Comparison of ENCODE assay signal across 8 cellular contexts in the genomic region with DNA sequence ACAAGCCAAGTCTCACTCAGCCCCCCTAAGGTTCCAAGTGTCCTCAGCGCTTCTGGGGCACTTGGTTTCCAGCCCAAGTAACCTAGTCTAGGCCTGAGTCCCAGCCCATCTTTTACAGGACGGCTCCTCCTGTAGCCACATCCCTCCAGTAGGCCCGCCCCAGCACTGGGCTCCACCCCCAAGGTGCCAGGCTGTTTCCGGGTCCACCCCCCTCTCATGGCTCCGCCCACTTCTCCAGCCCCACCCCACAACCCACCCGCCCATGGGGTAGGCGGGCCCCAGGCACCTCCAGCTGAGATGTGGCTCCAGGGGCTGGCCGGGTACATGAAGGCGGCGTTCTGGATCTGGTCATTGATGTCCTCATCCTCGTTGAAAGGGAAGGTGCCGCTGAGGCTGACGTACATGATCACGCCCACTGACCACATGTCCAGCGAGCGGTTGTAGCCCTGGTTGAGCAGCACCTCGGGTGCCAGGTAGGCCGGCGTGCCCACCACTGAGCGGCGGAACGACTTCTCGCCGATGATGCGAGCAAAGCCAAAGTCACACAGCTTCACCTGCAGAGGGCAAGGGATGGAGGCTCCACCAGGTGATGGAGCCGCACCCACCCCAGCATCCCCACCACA. TPM values are rescaled to one million over a fixed set of nuclear protein-coding genes. Genes with fewer than 3 reads are reported as not detected.
DNase-seq lines count a peak whose midpoint lies in the region; ATAC-seq, FAIRE-seq and TF ChIP-seq lines count a peak whose summit lies in the region.

No MANE protein-coding gene starts in this region.

- TF ChIP-seq POLR2A in NB4 (IDR thresholded peaks at IDR 0.05; ENCODE audit: extremely low read depth, insufficient read length) (no peak), H54 (IDR thresholded peaks at IDR 0.05; ENCODE audit: low read depth, low read length) (no peak)

- whole genome bisulfite sequencing in hepatocyte (ENCODE audit: low lambda C conversion rate, missing lambda C conversion rate), result 97% methylated on average over 24 of the region's 26 CpGs

- CTCF ChIA-PET in naive thymus-derived CD4-positive, alpha-beta T cell (lab: Charles Lee), result interaction anchor here (0.8 kb wide), 1 partner anchor 25 kb away, joined by 3 read pairs; no protein-coding TSS in a partner anchor

- no peaks in the 10 kb centered on the region for H3K27me3 ChIP-seq in naive thymus-derived CD4-positive, alpha-beta T cell (ENCODE audit: control insufficient read depth in 2 of 2, insufficient read depth in 2 of 2, low read length in 2 of 2)
- H3K27me3 ChIP-seq in hepatocyte, result no peaks in the 10 kb centered on the region

- no peaks in the 10 kb centered on the region for H3K9me2 ChIP-seq in hepatocyte (replicated peaks; ENCODE audit: insufficient read depth)

- peak overlapping the region; percentile 68 for H3K27ac Mint-ChIP-seq in activated T-helper 17 cell treated with anti-CD3 and anti-CD28 coated beads, Interleukin-2, amount 50 U/mL, for 72 hours
- peak overlapping the region in 5 of 9 donors; percentile 68 to 82 (median 76) for H3K27ac Mint-ChIP-seq in naive thymus-derived CD4-positive, alpha-beta T cell

- DNase-seq in CD1c-positive myeloid dendritic cell (ENCODE audit: extremely low spot score) (peak; percentile 20), NB4 (ENCODE audit: low read depth) (peak; percentile 77), H54 (ENCODE audit: insufficient read length, low spot score) (no peak), midbrain (lab: John Stamatoyannopoulos, UW) (no peak), hepatocyte (ENCODE audit: low spot score) (no peak)
- DNase-seq in naive thymus-derived CD4-positive, alpha-beta T cell, result peak; percentile 35 to 66 (median 59)

- H3K4me1 ChIP-seq in naive thymus-derived CD4-positive, alpha-beta T cell (ENCODE audit: control insufficient read depth in 2 of 2, insufficient read depth in 2 of 2, low read length in 2 of 2), result no peaks in the 10 kb centered on the region
- no peaks in the 10 kb centered on the region for H3K4me1 ChIP-seq in hepatocyte (ENCODE audit: insufficient read depth)

- H2AFZ ChIP-seq in hepatocyte, result no peak overlapping the region

- intact Hi-C loops in naive thymus-derived CD4-positive, alpha-beta T cell (cut with micrococcal nuclease), result no loop called here

- peak; percentile 89 for ATAC-seq in activated T-helper 17 cell treated with anti-CD3 and anti-CD28 coated beads, Interleukin-2, amount 50 U/mL, for 72 hours (replicated peaks)
- ATAC-seq in naive thymus-derived CD4-positive, alpha-beta T cell, result peak; percentile 96
- no peak for ATAC-seq in GM18867 (IDR thresholded peaks at IDR 0.05; ENCODE audit: unreplicated experiment)

- no peaks in the 10 kb centered on the region for H3K79me2 ChIP-seq in hepatocyte

- peaks cover 100% of the 10 kb centered on the region for H3K36me3 Mint-ChIP-seq in activated T-helper 17 cell treated with anti-CD3 and anti-CD28 coated beads, Interleukin-2, amount 50 U/mL, for 72 hours (ENCODE audit: low read depth)
- peaks cover 0 to 38% (median 11%) of the 10 kb centered on the region in 5 donors for H3K36me3 Mint-ChIP-seq in naive thymus-derived CD4-positive, alpha-beta T cell

- H3K27ac ChIP-seq in naive thymus-derived CD4-positive, alpha-beta T cell (ENCODE audit: low read depth, low read length), result no peak overlapping the region
- no peak overlapping the region for H3K27ac ChIP-seq in hepatocyte

- no peaks in the 10 kb centered on the region for H3K27me3 Mint-ChIP-seq in activated T-helper 17 cell treated with anti-CD3 and anti-CD28 coated beads, Interleukin-2, amount 50 U/mL, for 72 hours
- no peaks in the 10 kb centered on the region for H3K27me3 Mint-ChIP-seq in naive thymus-derived CD4-positive, alpha-beta T cell

- no peak overlapping the region for H3K4me2 ChIP-seq in hepatocyte

- H3K4me3 Mint-ChIP-seq in activated T-helper 17 cell treated with anti-CD3 and anti-CD28 coated beads, Interleukin-2, amount 50 U/mL, for 72 hours, result no peak overlapping the region
- no peak overlapping the region for H3K4me3 Mint-ChIP-seq in naive thymus-derived CD4-positive, alpha-beta T cell

- H3K4me1 Mint-ChIP-seq in activated T-helper 17 cell treated with anti-CD3 and anti-CD28 coated beads, Interleukin-2, amount 50 U/mL, for 72 hours, result peaks cover 10% of the 10 kb centered on the region
- H3K4me1 Mint-ChIP-seq in naive thymus-derived CD4-positive, alpha-beta T cell, result peaks cover 0 to 18% (median 13%) of the 10 kb centered on the region in 7 donors

- H3K9me3 Mint-ChIP-seq in activated T-helper 17 cell treated with anti-CD3 and anti-CD28 coated beads, Interleukin-2, amount 50 U/mL, for 72 hours, result no peaks in the 10 kb centered on the region
- peaks cover 0 to 2% (median 0%) of the 10 kb centered on the region in 11 donors for H3K9me3 Mint-ChIP-seq in naive thymus-derived CD4-positive, alpha-beta T cell

- FAIRE-seq in H54 (lab: Jason Lieb, UNC), result no peak

- no peak overlapping the region for H3K4me3 ChIP-seq in NB4 (ENCODE audit: low read depth, low read length)
- H3K4me3 ChIP-seq in naive thymus-derived CD4-positive, alpha-beta T cell (ENCODE audit: low read length), result no peak overlapping the region
- no peak overlapping the region for H3K4me3 ChIP-seq in hepatocyte

- H3K9me3 ChIP-seq in naive thymus-derived CD4-positive, alpha-beta T cell (ENCODE audit: control insufficient read depth in 2 of 3, low read length in 3 of 3), result no peaks in the 10 kb centered on the region
- no peaks in the 10 kb centered on the region for H3K9me3 ChIP-seq in hepatocyte (ENCODE audit: low read depth)

- H4K20me1 ChIP-seq in hepatocyte (ENCODE audit: insufficient read depth, poor library complexity, severe bottlenecking), result no peaks in the 10 kb centered on the region

- H3K36me3 ChIP-seq in naive thymus-derived CD4-positive, alpha-beta T cell (ENCODE audit: control insufficient read depth in 2 of 3, insufficient read depth in 3 of 3, low read length in 3 of 3), result peaks cover 27 to 90% (median 33%) of the 10 kb centered on the region in 3 experiments
- no peaks in the 10 kb centered on the region for H3K36me3 ChIP-seq in hepatocyte (replicated peaks; ENCODE audit: insufficient read depth, low read depth)

- no peak for TF ChIP-seq CTCF in NB4 (IDR thresholded peaks at IDR 0.05; ENCODE audit: low read depth, low read length)
- no peak for TF ChIP-seq CTCF in hepatocyte (IDR thresholded peaks at IDR 0.05; ENCODE audit: poor library complexity)

- POLR2A ChIA-PET in naive thymus-derived CD4-positive, alpha-beta T cell (lab: Charles Lee), result no interaction called here

RNA-seq across cellular contexts. Expression of a gene that starts 17.2 kb away (rescaled TPM):
- 1 to 10 TPM in 1 of 2 donors, under 1 TPM in 1; 0.09 to 5.4 TPM for total RNA-seq in activated T-helper 17 cell treated with anti-CD3 and anti-CD28 coated beads, Interleukin-2, amount 50 U/mL, for 72 hours
- total RNA-seq in naive thymus-derived CD4-positive, alpha-beta T cell, result 1 to 10 TPM in 1 of 5 experiments, under 1 TPM in 3, not detected in 1; 0.11 to 1.3 (median 0.34) TPM
- under 1 TPM in 1 of 2 donors, not detected in 1; 0.07 TPM for polyA plus RNA-seq in naive thymus-derived CD4-positive, alpha-beta T cell
- total RNA-seq in hepatocyte, result 12.7 and 18.4 TPM in 2 replicates
- polyA plus RNA-seq in hepatocyte, result 17.4 and 18.4 TPM in 2 replicates

RNA-seq across cellular contexts. Expression of a gene that starts 38.7 kb away (rescaled TPM):
- 100 to 1,000 TPM in 1 of 2 donors, 10 to 100 TPM in 1; 75.0 to 103 TPM for total RNA-seq in activated T-helper 17 cell treated with anti-CD3 and anti-CD28 coated beads, Interleukin-2, amount 50 U/mL, for 72 hours
- total RNA-seq in naive thymus-derived CD4-positive, alpha-beta T cell, result 100 to 1,000 TPM; 120 to 181 (median 123) TPM
- 100 to 1,000 TPM in 1 of 2 donors, 10 to 100 TPM in 1; 39.5 to 105 TPM for polyA plus RNA-seq in naive thymus-derived CD4-positive, alpha-beta T cell
- total RNA-seq in hepatocyte, result 15.6 and 29.5 TPM in 2 replicates
- 37.9 and 48.5 TPM in 2 replicates for polyA plus RNA-seq in hepatocyte

RNA-seq across cellular contexts. Expression of a gene that starts 42.2 kb away (rescaled TPM):
- 1 to 10 TPM in 1 of 2 donors, not detected in 1; 9.6 TPM for total RNA-seq in activated T-helper 17 cell treated with anti-CD3 and anti-CD28 coated beads, Interleukin-2, amount 50 U/mL, for 72 hours
- total RNA-seq in naive thymus-derived CD4-positive, alpha-beta T cell, result 10 to 100 TPM in 1 of 5 experiments, 1 to 10 TPM in 1, not detected in 3; 3.2 to 12.3 TPM
- 1 to 10 TPM in 1 of 2 donors, not detected in 1; 9.7 TPM for polyA plus RNA-seq in naive thymus-derived CD4-positive, alpha-beta T cell
- total RNA-seq in hepatocyte, result not detected in 2 replicates
- polyA plus RNA-seq in hepatocyte, result 2.4 and 4.6 TPM in 2 replicates

RNA-seq across cellular contexts. Expression of a gene that starts 53.3 kb away (rescaled TPM):
- 10 to 100 TPM in 1 of 2 donors, 1 to 10 TPM in 1; 1.3 to 12.9 TPM for total RNA-seq in activated T-helper 17 cell treated with anti-CD3 and anti-CD28 coated beads, Interleukin-2, amount 50 U/mL, for 72 hours
- total RNA-seq in naive thymus-derived CD4-positive, alpha-beta T cell, result 10 to 100 TPM in 1 of 5 experiments, 1 to 10 TPM in 4; 4.2 to 99.1 (median 4.9) TPM
- polyA plus RNA-seq in naive thymus-derived CD4-positive, alpha-beta T cell, result 10 to 100 TPM in 1 of 2 donors, 1 to 10 TPM in 1; 5.1 to 13.2 TPM
- total RNA-seq in hepatocyte, result 3.2 and 5.2 TPM in 2 replicates
- 3.4 and 4.8 TPM in 2 replicates for polyA plus RNA-seq in hepatocyte

Comparison
In these comparisons a context has a peak if more than half of its experiments do, and no peak if none do; other contexts are left out.
1. DNase-seq: peak in CD1c-positive myeloid dendritic cell (single experiment), NB4 (single experiment) and naive thymus-derived CD4-positive, alpha-beta T cell (9 of 9); none in H54 (single experiment), midbrain (single experiment) and hepatocyte (single experiment).